In genomic region chr5:109589983-109590382, GRCh38 we compare ENCODE assay signal across 14 cellular contexts.
A peak's percentile ranks its signal among the peaks of the same experiment; 100 is the strongest.
DNase-seq lines count a peak whose midpoint lies in the region; ATAC-seq and TF ChIP-seq lines count a peak whose summit lies in the region.
"Had no signal": no experiment of that assay in that cellular context is flagged by ENCODE, and none has a peak within 500 bp of the region (broad histone marks: within the 10 kb centered on the region; RNA-seq: fewer than 3 reads in every experiment).

No MANE protein-coding gene starts in this region.

- H3K27ac Mint-ChIP-seq in effector memory CD8-positive, alpha-beta T cell = no peak overlapping the region
- H3K27ac Mint-ChIP-seq: stimulated activated naive CD8-positive, alpha-beta T cell treated with anti-CD3 and anti-CD28 coated beads, Interleukin-15, amount 100 ng/mL, for 72 hours had no signal

- peak in 1 of 2 donors; percentile 32 for TF ChIP-seq CTCF in mammary epithelial cell (conservative IDR thresholded peaks at IDR 0.05 in 1 of 2, IDR thresholded peaks at IDR 0.05 in 1 of 2; ENCODE audit: extremely low read depth in 1 of 2, insufficient read depth in 1 of 2, low read depth in 1 of 2, low read length in 2 of 2)
- no peak for TF ChIP-seq CTCF in breast epithelium (IDR thresholded peaks at IDR 0.05)
- no peak for TF ChIP-seq CTCF in NB4 (IDR thresholded peaks at IDR 0.05; ENCODE audit: low read depth, low read length)
- TF ChIP-seq CTCF in upper lobe of right lung (IDR thresholded peaks at IDR 0.05) = no peak

- H3K9me3 ChIP-seq in mammary epithelial cell (replicated peaks; ENCODE audit: insufficient read depth, low read length) (no peaks in the 10 kb centered on the region), breast epithelium (no peaks in the 10 kb centered on the region), upper lobe of right lung (no peaks in the 10 kb centered on the region)

- H3K27ac ChIP-seq in mammary epithelial cell (ENCODE audit: insufficient read depth, low read depth, low read length) (no peak overlapping the region), breast epithelium (no peak overlapping the region), upper lobe of right lung (no peak overlapping the region)

- H3K4me2 ChIP-seq in mammary epithelial cell (ENCODE audit: insufficient read depth, low read depth, low read length) = no peak overlapping the region

- WGBS in mammary epithelial cell (ENCODE audit: low coverage, missing lambda C conversion rate) = 59% methylated on average over 4 of the region's 4 CpGs

- peaks cover 0 to 10% of the 10 kb centered on the region in 2 donors for H3K27me3 Mint-ChIP-seq in effector memory CD8-positive, alpha-beta T cell

- H2AFZ ChIP-seq in mammary epithelial cell (ENCODE audit: low read depth, low read length) = no peak overlapping the region

- no peak overlapping the region for H3K9ac ChIP-seq in mammary epithelial cell (ENCODE audit: insufficient read depth, low read length)

- H3K79me2 ChIP-seq in mammary epithelial cell (ENCODE audit: insufficient read depth, low read length) = no peaks in the 10 kb centered on the region

- no TSS peak for BruUV-seq in mammary epithelial cell (replicated peaks; lab: Mats Ljungman, UMichigan)

- H4K20me1 ChIP-seq in mammary epithelial cell (ENCODE audit: insufficient read depth, low read length) = no peaks in the 10 kb centered on the region

- H3K4me1 ChIP-seq in mammary epithelial cell (ENCODE audit: insufficient read depth, low read length) (no peaks in the 10 kb centered on the region), breast epithelium (no peaks in the 10 kb centered on the region), upper lobe of right lung (peaks cover 5% of the 10 kb centered on the region)

- intact Hi-C loops in mammary epithelial cell (cut with micrococcal nuclease) (loop anchor here (5.0 to 10.0 kb wide), 2 partner anchors 102 to 455 kb away; no protein-coding TSS in a partner anchor), breast epithelium (cut with DNase I; ENCODE audit: low total_unique reads) (no loop called here), upper lobe of right lung (cut with DNase I) (no loop called here)

- in situ Hi-C loops in mammary epithelial cell (cut with MboI; ENCODE audit: low sequenced_read_pairs in 2 of 2) = no loop called here

- CTCF ChIA-PET in mammary epithelial cell (lab: Charles Lee; ENCODE audit: low non-redundant PET) = no interaction called here

- no peaks in the 10 kb centered on the region for H3K36me3 Mint-ChIP-seq in effector memory CD8-positive, alpha-beta T cell (ENCODE audit: insufficient read depth)

- no peaks in the 10 kb centered on the region for H3K9me3 Mint-ChIP-seq in effector memory CD8-positive, alpha-beta T cell
- H3K9me3 Mint-ChIP-seq: stimulated activated naive CD8-positive, alpha-beta T cell treated with anti-CD3 and anti-CD28 coated beads, Interleukin-15, amount 100 ng/mL, for 72 hours had no signal

- DNase-seq in mammary epithelial cell (peak; percentile 9), breast epithelium (ENCODE audit: low spot score in 2 of 2) (no peak), NB4 (ENCODE audit: low read depth) (peak; percentile 25), upper lobe of right lung (no peak)
- peak in 1 of 3 experiments; percentile 1 for DNase-seq in effector memory CD8-positive, alpha-beta T cell
- DNase-seq in NK-92 treated with Interleukin-12 subunit alpha and Interleukin-12 subunit beta, amount 100 ng/mL, for 24 hours (lab: John Stamatoyannopoulos, UW) = no peak
- DNase-seq: activated T-cell treated with anti-CD3 and anti-CD28 coated beads for 4 hours; EL; NCI-H1105 treated with DMSO at 0.1 percent for 48 hours; NCI-H510A; right cardiac atrium; stimulated activated naive CD8-positive, alpha-beta T cell treated with anti-CD3 and anti-CD28 coated beads, Interleukin-15, amount 100 ng/mL, for 72 hours had no signal

- peak; percentile 26 for ATAC-seq in effector memory CD8-positive, alpha-beta T cell (replicated peaks)
- peak; percentile 28 for ATAC-seq in upper lobe of right lung
- ATAC-seq in HG02970 (IDR thresholded peaks at IDR 0.05; ENCODE audit: low FRiP score, unreplicated experiment) = no peak
- ATAC-seq in HG02973 (IDR thresholded peaks at IDR 0.05; ENCODE audit: unreplicated experiment) = no peak
- ATAC-seq: right cardiac atrium; stimulated activated naive CD8-positive, alpha-beta T cell treated with anti-CD3 and anti-CD28 coated beads, Interleukin-15, amount 100 ng/mL, for 72 hours had no signal

- dilution Hi-C loops in mammary epithelial cell (cut with HindIII; ENCODE audit: low sequenced_read_pairs) = no loop called here

- H3K36me3 ChIP-seq in mammary epithelial cell (ENCODE audit: insufficient read depth, low read length) = no peaks in the 10 kb centered on the region
- H3K36me3 ChIP-seq in breast epithelium = no peaks in the 10 kb centered on the region
- no peaks in the 10 kb centered on the region for H3K36me3 ChIP-seq in upper lobe of right lung

- no peak overlapping the region for H3K4me3 Mint-ChIP-seq in effector memory CD8-positive, alpha-beta T cell
- H3K4me3 Mint-ChIP-seq: stimulated activated naive CD8-positive, alpha-beta T cell treated with anti-CD3 and anti-CD28 coated beads, Interleukin-15, amount 100 ng/mL, for 72 hours had no signal

- H3K4me1 Mint-ChIP-seq in effector memory CD8-positive, alpha-beta T cell (ENCODE audit: low read depth in 2 of 2) = peaks cover 0 to 6% of the 10 kb centered on the region in 2 donors

- H3K4me3 ChIP-seq in mammary epithelial cell (replicated peaks in 1 of 3; ENCODE audit: insufficient read depth in 1 of 3, low read depth in 2 of 3, low read length in 3 of 3) = no peak overlapping the region
- no peak overlapping the region for H3K4me3 ChIP-seq in breast epithelium
- H3K4me3 ChIP-seq in NB4 (ENCODE audit: low read depth, low read length) = no peak overlapping the region
- H3K4me3 ChIP-seq in upper lobe of right lung = no peak overlapping the region

- H3K27me3 ChIP-seq in mammary epithelial cell (ENCODE audit: insufficient read depth, low read length) (no peaks in the 10 kb centered on the region), breast epithelium (no peaks in the 10 kb centered on the region), upper lobe of right lung (no peaks in the 10 kb centered on the region)

- no peak for TF ChIP-seq POLR2A in breast epithelium (IDR thresholded peaks at IDR 0.05)
- no peak for TF ChIP-seq POLR2A in NB4 (IDR thresholded peaks at IDR 0.05; ENCODE audit: extremely low read depth, insufficient read length)

Comparison
In these comparisons a context has a peak if more than half of its experiments do, and no peak if none do; other contexts are left out.
1. DNase-seq: peak in mammary epithelial cell (single experiment) and NB4 (single experiment); none in breast epithelium (0 of 2), upper lobe of right lung (single experiment) and NK-92 treated with Interleukin-12 subunit alpha and Interleukin-12 subunit beta, amount 100 ng/mL, for 24 hours (single experiment).
2. ATAC-seq: peak in effector memory CD8-positive, alpha-beta T cell (single experiment) and upper lobe of right lung (single experiment); none in HG02970 (single experiment) and HG02973 (single experiment).